ENCODE assay signal across 9 cellular contexts in the genomic region with DNA sequence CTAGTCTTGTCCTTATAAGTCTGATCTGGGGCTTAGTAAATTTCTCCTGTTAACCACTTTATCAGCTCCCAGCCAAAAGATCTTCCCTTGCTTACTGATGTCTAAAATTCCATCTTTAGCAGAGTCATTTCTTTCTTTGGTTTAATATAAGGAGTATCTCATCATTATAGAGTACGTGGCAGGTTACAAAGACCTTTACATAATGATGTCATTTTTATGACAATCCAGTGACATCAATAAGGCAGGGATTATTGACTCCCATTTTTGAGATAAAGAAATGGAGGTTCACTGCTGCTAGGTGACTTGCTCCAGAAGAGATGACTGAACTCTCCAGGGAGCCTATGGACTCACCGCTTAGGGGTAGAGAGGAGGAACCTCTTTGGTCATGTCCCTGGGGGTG. TPM values are rescaled to one million over a fixed set of nuclear protein-coding genes. Genes with fewer than 3 reads are reported as not detected.
"Had no signal": no experiment of that assay in that cellular context is flagged by ENCODE, and none has a peak within 500 bp of the region (broad histone marks: within the 10 kb centered on the region; RNA-seq: fewer than 3 reads in every experiment).

No MANE protein-coding gene starts in this region.

- ATAC-seq: GM23338 had no signal

- H3K4me3 ChIP-seq: GM23338 had no signal

- FAIRE-seq: H1, H54 had no signal

- H3K4me2 ChIP-seq: GM23338 had no signal

- DNase-seq: H9, HCEC 1CT, HFFc6, IMR-90, KBM-7 had no signal

- H3K27ac ChIP-seq: HL-60 had no signal

- H2AFZ ChIP-seq: GM23338 had no signal

RNA-seq across cellular contexts. Expression of a gene that starts 38.6 kb away (rescaled TPM):
- total RNA-seq: IMR-90 had no signal
